ENCODE assay signal across 11 cellular contexts in the genomic region with DNA sequence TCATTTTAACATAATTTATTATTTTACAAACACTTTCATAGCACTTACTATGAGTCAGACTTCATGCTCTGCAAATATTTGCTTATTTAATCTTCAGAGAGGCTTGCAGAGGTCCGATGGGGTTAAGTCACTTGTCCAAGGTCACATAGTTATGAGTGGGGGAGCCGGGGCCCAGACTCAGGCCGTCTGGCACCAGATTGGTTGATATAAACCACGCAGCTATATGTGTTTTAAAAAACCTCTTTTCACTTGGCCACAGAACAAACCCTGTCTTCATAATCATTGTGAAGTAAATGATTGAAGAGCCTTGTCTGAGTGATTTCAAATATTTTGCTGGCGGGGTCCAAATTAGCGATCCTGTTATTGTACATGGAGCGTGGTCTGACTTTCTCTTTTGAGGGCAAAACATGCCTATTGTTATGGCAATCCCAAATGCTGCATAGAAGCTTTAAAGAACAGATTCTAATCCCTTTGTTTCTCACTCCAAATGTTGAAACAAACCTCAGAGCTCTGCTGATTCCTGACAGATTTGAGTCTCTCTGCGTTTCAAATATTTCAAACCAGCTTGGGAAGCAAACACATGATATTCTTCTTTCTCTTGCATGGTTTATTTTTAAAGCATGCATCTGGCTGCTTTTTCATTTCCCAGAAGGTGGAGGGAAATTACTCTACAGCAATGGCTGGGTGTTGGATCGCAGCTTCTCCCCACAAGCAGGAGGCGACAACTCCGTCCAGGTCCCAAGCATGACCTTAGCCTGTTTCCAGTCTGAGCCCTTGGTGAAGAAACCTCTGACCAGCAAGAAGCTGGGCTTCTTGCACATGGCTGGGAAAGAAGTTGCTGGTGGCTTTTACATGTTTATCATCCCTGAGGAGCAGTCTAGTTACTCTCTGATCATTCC.
DNase-seq lines count a peak whose midpoint lies in the region; TF ChIP-seq lines count a peak whose summit lies in the region.
"Had no signal": no experiment of that assay in that cellular context is flagged by ENCODE, and none has a peak within 500 bp of the region (broad histone marks: within the 10 kb centered on the region; RNA-seq: fewer than 3 reads in every experiment).

No MANE protein-coding gene starts in this region.

- no peaks in the 10 kb centered on the region for H3K9me3 ChIP-seq in hepatocyte (ENCODE audit: low read depth)
- no peaks in the 10 kb centered on the region for H3K9me3 ChIP-seq in stomach

- H3K4me3 Mint-ChIP-seq in brain = peak overlapping the region in 4 of 5 experiments; percentile 1 to 58 (median 38)
- H3K4me3 Mint-ChIP-seq: activated B cell treated with CpG ODN at 0.5 μM for 24 hours had no signal

- H3K27ac ChIP-seq in hepatocyte (peak overlapping the region; percentile 35), stomach (no peak overlapping the region)

- no peaks in the 10 kb centered on the region for H3K79me2 ChIP-seq in hepatocyte

- TF ChIP-seq POLR2A in stomach (IDR thresholded peaks at IDR 0.05) = no peak

- no peak overlapping the region for H2AFZ ChIP-seq in hepatocyte

- no peaks in the 10 kb centered on the region for H4K20me1 ChIP-seq in hepatocyte (ENCODE audit: insufficient read depth, poor library complexity, severe bottlenecking)

- 42% methylated on average over 11 of the region's 11 CpGs for WGBS in hepatocyte (ENCODE audit: low lambda C conversion rate, missing lambda C conversion rate)
- 27 to 37% (median 34%) methylated on average over 11 of the region's 11 CpGs for WGBS in stomach, 5 donors

- H3K36me3 Mint-ChIP-seq in brain = no peaks in the 10 kb centered on the region

- no peaks in the 10 kb centered on the region for H3K9me2 ChIP-seq in hepatocyte (replicated peaks; ENCODE audit: insufficient read depth)

- H3K4me3 ChIP-seq in hepatocyte (no peak overlapping the region), stomach (no peak overlapping the region)
- H3K4me3 ChIP-seq: skin epidermis had no signal

- peaks cover 49% of the 10 kb centered on the region for H3K4me1 ChIP-seq in hepatocyte (ENCODE audit: insufficient read depth)
- H3K4me1 ChIP-seq in stomach = peaks cover 25 to 59% (median 42%) of the 10 kb centered on the region in 4 donors

- no peaks in the 10 kb centered on the region for H3K27me3 ChIP-seq in hepatocyte
- peaks cover 0 to 8% (median 0%) of the 10 kb centered on the region in 3 donors for H3K27me3 ChIP-seq in stomach

- H3K36me3 ChIP-seq in hepatocyte (replicated peaks; ENCODE audit: insufficient read depth, low read depth) (no peaks in the 10 kb centered on the region), stomach (no peaks in the 10 kb centered on the region)

- no peak for TF ChIP-seq CTCF in brain (conservative IDR thresholded peaks at IDR 0.05)
- no peak for TF ChIP-seq CTCF in hepatocyte (IDR thresholded peaks at IDR 0.05; ENCODE audit: poor library complexity)
- TF ChIP-seq CTCF in stomach (IDR thresholded peaks at IDR 0.05) = no peak

- peaks cover 0 to 5% (median 0%) of the 10 kb centered on the region in 5 experiments for H3K9me3 Mint-ChIP-seq in brain
- H3K9me3 Mint-ChIP-seq: activated T-helper 2 cell treated with anti-CD3 and anti-CD28 coated beads, Interferon-gamma antibody, Interleukin-2, Interleukin-4, amounts not matched to agents 10 μg/mL and 5 μg/mL and 100 μg/mL, durations not matched to agents 14 hours and 24 hours and 36 hours had no signal

- DNase-seq in HuH-7 (ENCODE audit: low spot score) (peak; percentile 30), hepatocyte (ENCODE audit: low spot score) (peak; percentile 51), stomach (peak; percentile 30), NCI-H1105 treated with DMSO at 0.1 percent for 48 hours (lab: John Stamatoyannopoulos, UW) (no peak), iPS-NIHi11 (ENCODE audit: low spot score) (no peak), foreskin melanocyte (no peak)
- DNase-seq: activated B cell treated with CpG ODN at 0.5 μM for 24 hours, NCI-H1092 had no signal

- TF ChIP-seq EP300 in stomach (IDR thresholded peaks at IDR 0.05) = no peak

- peaks cover 64% of the 10 kb centered on the region for H3K4me1 Mint-ChIP-seq in brain

- H3K27me3 Mint-ChIP-seq in brain = peaks cover 19% of the 10 kb centered on the region

- H3K27ac Mint-ChIP-seq in brain = peak overlapping the region; percentile 33 to 99 (median 84)
- H3K27ac Mint-ChIP-seq: activated B cell treated with CpG ODN at 0.5 μM for 24 hours; activated T-helper 2 cell treated with anti-CD3 and anti-CD28 coated beads, Interferon-gamma antibody, Interleukin-2, Interleukin-4, amounts not matched to agents 10 μg/mL and 5 μg/mL and 100 μg/mL, durations not matched to agents 14 hours and 24 hours and 36 hours had no signal

- H3K4me2 ChIP-seq in hepatocyte = peak overlapping the region; percentile 52

- intact Hi-C loops in stomach (cut with DNase I; ENCODE audit: low total_unique reads) = no loop called here

Comparison
In these comparisons a context has a peak if more than half of its experiments do, and no peak if none do; other contexts are left out.
1. DNase-seq: peak in HuH-7 (single experiment), hepatocyte (single experiment) and stomach (single experiment); none in NCI-H1105 treated with DMSO at 0.1 percent for 48 hours (single experiment), iPS-NIHi11 (single experiment) and foreskin melanocyte (single experiment).